In genomic region chr3:14133188-14133800, GRCh38 we compare ENCODE assay signal across 23 cellular contexts. TPM values are rescaled to one million over a fixed set of nuclear protein-coding genes. Genes with fewer than 3 reads are reported as not detected.
DNase-seq lines count a peak whose midpoint lies in the region; ATAC-seq and TF ChIP-seq lines count a peak whose summit lies in the region.
"Had no signal": no experiment of that assay in that cellular context is flagged by ENCODE, and none has a peak within 500 bp of the region (broad histone marks: within the 10 kb centered on the region; RNA-seq: fewer than 3 reads in every experiment).

No MANE protein-coding gene starts in this region.

- H3K4me3 ChIP-seq in Peyer's patch: peak overlapping the region in 1 of 4 donors; percentile 16
- H3K4me3 ChIP-seq: dorsolateral prefrontal cortex, gastrocnemius medialis, neural progenitor cell, psoas muscle, SK-N-MC, smooth muscle cell, vagina had no signal

- TF ChIP-seq CTCF in activated CD8-positive, alpha-beta T cell treated with anti-CD3 and anti-CD28 coated beads for 36 hours (IDR thresholded peaks at IDR 0.05): no peak
- TF ChIP-seq CTCF in Peyer's patch (IDR thresholded peaks at IDR 0.05) (no peak), progenitor cell of endocrine pancreas (IDR thresholded peaks at IDR 0.05; ENCODE audit: unreplicated experiment) (no peak)

- CTCF ChIA-PET in activated CD8-positive, alpha-beta T cell treated with anti-CD3 and anti-CD28 coated beads, Interleukin-2, amount 10 ng/mL, durations not matched to agents 7 days and 5 days (lab: Charles Lee): interaction anchor here (1.7 kb wide), 1 partner anchor 8 kb away, joined by 7 read pairs; the partner anchor contains the start of genes CHCHD4 and TMEM43
- CTCF ChIA-PET in activated CD8-positive, alpha-beta T cell treated with anti-CD3 and anti-CD28 coated beads for 36 hours (lab: Charles Lee): no interaction called here

- no peaks in the 10 kb centered on the region for H3K27me3 Mint-ChIP-seq in activated CD8-positive, alpha-beta T cell treated with anti-CD3 and anti-CD28 coated beads, Interleukin-2, amount 10 ng/mL, durations not matched to agents 7 days and 5 days (ENCODE audit: low read depth)
- H3K27me3 Mint-ChIP-seq in activated CD8-positive, alpha-beta T cell treated with anti-CD3 and anti-CD28 coated beads for 36 hours: no peaks in the 10 kb centered on the region
- no peaks in the 10 kb centered on the region for H3K27me3 Mint-ChIP-seq in progenitor cell of endocrine pancreas
- H3K27me3 Mint-ChIP-seq: activated CD4-positive, alpha-beta memory T cell treated with anti-CD3 and anti-CD28 coated beads, Interleukin-2, amount 10 ng/mL, durations not matched to agents 7 days and 5 days had no signal

- intact Hi-C loops in activated CD8-positive, alpha-beta T cell treated with anti-CD3 and anti-CD28 coated beads for 36 hours (cut with micrococcal nuclease): no loop called here

- ATAC-seq in activated CD8-positive, alpha-beta T cell treated with anti-CD3 and anti-CD28 coated beads, Interleukin-2, amount 10 ng/mL, durations not matched to agents 7 days and 5 days: no peak
- no peak for ATAC-seq in activated CD8-positive, alpha-beta T cell treated with anti-CD3 and anti-CD28 coated beads for 36 hours
- peak; percentile 1 for ATAC-seq in esophagus mucosa
- no peak for ATAC-seq in GM18511 (IDR thresholded peaks at IDR 0.05; ENCODE audit: unreplicated experiment)
- ATAC-seq: gastrocnemius medialis, psoas muscle had no signal

- peaks cover 0 to 99% (median 0%) of the 10 kb centered on the region in 3 donors for H3K36me3 ChIP-seq in Peyer's patch
- H3K36me3 ChIP-seq: neural progenitor cell had no signal

- H3K9me3 ChIP-seq in Peyer's patch: no peaks in the 10 kb centered on the region
- H3K9me3 ChIP-seq: gastrocnemius medialis, psoas muscle, vagina had no signal

- peak overlapping the region in 3 of 4 donors; percentile 46 to 66 (median 53) for H3K27ac ChIP-seq in Peyer's patch
- H3K27ac ChIP-seq: neural progenitor cell, psoas muscle, SK-N-MC, vagina had no signal

- H3K4me1 ChIP-seq in Peyer's patch: peaks cover 0 to 24% (median 0%) of the 10 kb centered on the region in 4 donors
- H3K4me1 ChIP-seq: neural progenitor cell had no signal

- no peak for DNase-seq in activated CD8-positive, alpha-beta T cell treated with anti-CD3 and anti-CD28 coated beads, Interleukin-2, amount 10 ng/mL, durations not matched to agents 7 days and 5 days
- DNase-seq in activated CD8-positive, alpha-beta T cell treated with anti-CD3 and anti-CD28 coated beads for 36 hours: no peak
- DNase-seq in Peyer's patch (peak in 2 of 3 donors; percentile 78 to 85), progenitor cell of endocrine pancreas (ENCODE audit: low spot score, unreplicated experiment) (no peak), HK-2 (ENCODE audit: unreplicated experiment) (no peak), ACHN (no peak)
- DNase-seq: activated CD4-positive, alpha-beta memory T cell treated with anti-CD3 and anti-CD28 coated beads, Interleukin-2, amount 10 ng/mL, durations not matched to agents 7 days and 5 days; activated T-cell treated with anti-CD3 and anti-CD28 coated beads, Interleukin-2, amount 50 U/mL, for 48 hours; dorsolateral prefrontal cortex; erythroblast; gastrocnemius medialis; mesenchymal stem cell; NCI-H2081 treated with DMSO at 0.1 percent for 48 hours; NCI-H510A; psoas muscle; stimulated activated CD4-positive, alpha-beta T cell treated with anti-CD3 and anti-CD28 coated beads, Interleukin-4, amount 100 ng/mL, for 1 hour; T-helper 9 cell had no signal

- H3K9me3 Mint-ChIP-seq in activated CD8-positive, alpha-beta T cell treated with anti-CD3 and anti-CD28 coated beads, Interleukin-2, amount 10 ng/mL, durations not matched to agents 7 days and 5 days (ENCODE audit: insufficient read depth): no peaks in the 10 kb centered on the region
- no peaks in the 10 kb centered on the region for H3K9me3 Mint-ChIP-seq in activated CD8-positive, alpha-beta T cell treated with anti-CD3 and anti-CD28 coated beads for 36 hours
- H3K9me3 Mint-ChIP-seq in progenitor cell of endocrine pancreas (ENCODE audit: low read depth): no peaks in the 10 kb centered on the region
- H3K9me3 Mint-ChIP-seq: activated CD4-positive, alpha-beta memory T cell treated with anti-CD3 and anti-CD28 coated beads, Interleukin-2, amount 10 ng/mL, durations not matched to agents 7 days and 5 days; neural progenitor cell had no signal

- peaks cover 3% of the 10 kb centered on the region for H3K4me1 Mint-ChIP-seq in activated CD8-positive, alpha-beta T cell treated with anti-CD3 and anti-CD28 coated beads, Interleukin-2, amount 10 ng/mL, durations not matched to agents 7 days and 5 days (ENCODE audit: low read depth)
- H3K4me1 Mint-ChIP-seq in activated CD8-positive, alpha-beta T cell treated with anti-CD3 and anti-CD28 coated beads for 36 hours (ENCODE audit: low read depth): peaks cover 1% of the 10 kb centered on the region
- H3K4me1 Mint-ChIP-seq in progenitor cell of endocrine pancreas (ENCODE audit: low read depth): no peaks in the 10 kb centered on the region
- H3K4me1 Mint-ChIP-seq: neural progenitor cell had no signal

- no peak overlapping the region for H3K4me3 Mint-ChIP-seq in activated CD8-positive, alpha-beta T cell treated with anti-CD3 and anti-CD28 coated beads, Interleukin-2, amount 10 ng/mL, durations not matched to agents 7 days and 5 days
- H3K4me3 Mint-ChIP-seq in activated CD8-positive, alpha-beta T cell treated with anti-CD3 and anti-CD28 coated beads for 36 hours: no peak overlapping the region
- no peak overlapping the region for H3K4me3 Mint-ChIP-seq in progenitor cell of endocrine pancreas (ENCODE audit: low read depth)
- H3K4me3 Mint-ChIP-seq: activated CD4-positive, alpha-beta memory T cell treated with anti-CD3 and anti-CD28 coated beads, Interleukin-2, amount 10 ng/mL, durations not matched to agents 7 days and 5 days; neural progenitor cell had no signal

- TF ChIP-seq POLR2A in Peyer's patch (IDR thresholded peaks at IDR 0.05): peak in 1 of 2 donors; percentile 47

- no peaks in the 10 kb centered on the region for H3K27me3 ChIP-seq in Peyer's patch
- H3K27me3 ChIP-seq: dorsolateral prefrontal cortex, gastrocnemius medialis, neural progenitor cell, vagina had no signal

- peaks cover 49% of the 10 kb centered on the region for H3K36me3 Mint-ChIP-seq in activated CD8-positive, alpha-beta T cell treated with anti-CD3 and anti-CD28 coated beads, Interleukin-2, amount 10 ng/mL, durations not matched to agents 7 days and 5 days (ENCODE audit: low read depth)
- peaks cover 45% of the 10 kb centered on the region for H3K36me3 Mint-ChIP-seq in activated CD8-positive, alpha-beta T cell treated with anti-CD3 and anti-CD28 coated beads for 36 hours (ENCODE audit: low read depth)
- peaks cover 25% of the 10 kb centered on the region for H3K36me3 Mint-ChIP-seq in progenitor cell of endocrine pancreas (ENCODE audit: insufficient read depth)

- POLR2A ChIA-PET in activated CD8-positive, alpha-beta T cell treated with anti-CD3 and anti-CD28 coated beads, Interleukin-2, amount 10 ng/mL, durations not matched to agents 7 days and 5 days (lab: Charles Lee): interaction anchor here (1.0 to 1.7 kb wide), 3 partner anchors 8 to 45 kb away, joined by 3 to 7 read pairs (median 5); partner anchors contain the start of genes CHCHD4, LSM3, TMEM43 and XPC
- POLR2A ChIA-PET in activated CD8-positive, alpha-beta T cell treated with anti-CD3 and anti-CD28 coated beads for 36 hours (lab: Charles Lee): interaction anchor here (0.5 to 3.1 kb wide), 7 partner anchors 8 to 166 kb away, joined by 3 to 12 read pairs (median 3); partner anchors contain the start of genes CHCHD4, LSM3, TMEM43 and XPC

- peak overlapping the region; percentile 56 for H3K27ac Mint-ChIP-seq in activated CD8-positive, alpha-beta T cell treated with anti-CD3 and anti-CD28 coated beads, Interleukin-2, amount 10 ng/mL, durations not matched to agents 7 days and 5 days
- H3K27ac Mint-ChIP-seq in activated CD8-positive, alpha-beta T cell treated with anti-CD3 and anti-CD28 coated beads for 36 hours: no peak overlapping the region
- peak overlapping the region; percentile 16 for H3K27ac Mint-ChIP-seq in progenitor cell of endocrine pancreas
- H3K27ac Mint-ChIP-seq: activated CD4-positive, alpha-beta memory T cell treated with anti-CD3 and anti-CD28 coated beads, Interleukin-2, amount 10 ng/mL, durations not matched to agents 7 days and 5 days; neural progenitor cell had no signal

- in situ Hi-C loops in ACHN (cut with HindIII; ENCODE audit: low pct_ligation_motif_present, low pct_unique_long_range_greater_than_20kb, low sequenced_read_pairs): no loop called here

RNA-seq across cellular contexts. Expression of gene TMEM43, which starts 8.4 kb away (rescaled TPM):
- total RNA-seq in activated CD8-positive, alpha-beta T cell treated with anti-CD3 and anti-CD28 coated beads, Interleukin-2, amount 10 ng/mL, durations not matched to agents 7 days and 5 days: 10 to 100 TPM; 27.9 to 28.8 TPM
- 10 to 100 TPM; 19.7 to 20.2 TPM for total RNA-seq in activated CD8-positive, alpha-beta T cell treated with anti-CD3 and anti-CD28 coated beads for 36 hours
- total RNA-seq in Peyer's patch (10 to 100 TPM; 26.6 to 56.5 (median 40.3) TPM), esophagus mucosa (55.7 TPM), progenitor cell of endocrine pancreas (38.2 and 40.0 TPM in 2 replicates)

RNA-seq across cellular contexts. Expression of gene CHCHD4, which starts 8.6 kb away (rescaled TPM):
- 10 to 100 TPM; 17.3 to 18.1 TPM for total RNA-seq in activated CD8-positive, alpha-beta T cell treated with anti-CD3 and anti-CD28 coated beads, Interleukin-2, amount 10 ng/mL, durations not matched to agents 7 days and 5 days
- 10 to 100 TPM; 27.6 to 30.2 TPM for total RNA-seq in activated CD8-positive, alpha-beta T cell treated with anti-CD3 and anti-CD28 coated beads for 36 hours
- total RNA-seq in Peyer's patch (10 to 100 TPM; 10.7 to 15.7 (median 11.6) TPM), esophagus mucosa (13.0 TPM), progenitor cell of endocrine pancreas (10.8 and 12.7 TPM in 2 replicates)

RNA-seq across cellular contexts. Expression of gene XPC, which starts 45.1 kb away (rescaled TPM):
- total RNA-seq in activated CD8-positive, alpha-beta T cell treated with anti-CD3 and anti-CD28 coated beads, Interleukin-2, amount 10 ng/mL, durations not matched to agents 7 days and 5 days: 10 to 100 TPM; 29.4 to 31.6 TPM
- total RNA-seq in activated CD8-positive, alpha-beta T cell treated with anti-CD3 and anti-CD28 coated beads for 36 hours: 10 to 100 TPM; 23.5 to 24.8 TPM
- total RNA-seq in Peyer's patch: 10 to 100 TPM; 46.1 to 88.3 (median 78.6) TPM
- total RNA-seq in esophagus mucosa: 13.4 TPM
- total RNA-seq in progenitor cell of endocrine pancreas: 40.1 and 43.0 TPM in 2 replicates

RNA-seq across cellular contexts. Expression of gene LSM3, which starts 45.3 kb away (rescaled TPM):
- 10 to 100 TPM; 19.2 to 20.2 TPM for total RNA-seq in activated CD8-positive, alpha-beta T cell treated with anti-CD3 and anti-CD28 coated beads, Interleukin-2, amount 10 ng/mL, durations not matched to agents 7 days and 5 days
- total RNA-seq in activated CD8-positive, alpha-beta T cell treated with anti-CD3 and anti-CD28 coated beads for 36 hours: 10 to 100 TPM; 20.0 to 20.5 TPM
- total RNA-seq in Peyer's patch: 10 to 100 TPM in 1 of 4 donors, 1 to 10 TPM in 3; 4.6 to 10.7 (median 7.0) TPM
- total RNA-seq in esophagus mucosa: 10.3 TPM
- 13.2 and 13.4 TPM in 2 replicates for total RNA-seq in progenitor cell of endocrine pancreas

Comparison
In these comparisons a context has a peak if more than half of its experiments do, and no peak if none do; other contexts are left out.
1. DNase-seq: peak in Peyer's patch (2 of 3); none in activated CD8-positive, alpha-beta T cell treated with anti-CD3 and anti-CD28 coated beads, Interleukin-2, amount 10 ng/mL, durations not matched to agents 7 days and 5 days (single experiment), activated CD8-positive, alpha-beta T cell treated with anti-CD3 and anti-CD28 coated beads for 36 hours (single experiment), progenitor cell of endocrine pancreas (single experiment), HK-2 (single experiment) and ACHN (single experiment).